2 cellular contexts compared by ENCODE assay signal in genomic region chr22:42417645-42418303, GRCh38.
TF ChIP-seq lines count a peak whose summit lies in the region.

No MANE protein-coding gene starts in this region.

TF ChIP-seq in HEK293, 187 proteins besides CTCF, POLR2A, EP300 and RAD21 (continued from another document):
- TF ChIP-seq REST (tag by site-specific recombination; IDR thresholded peaks at IDR 0.05) (no peak), ZNF433 (tag by site-specific recombination; IDR thresholded peaks at IDR 0.05; ENCODE audit: low read depth) (no peak), ZNF449 (tag by site-specific recombination; IDR thresholded peaks at IDR 0.05) (no peak), ZNF140 (tag by site-specific recombination; IDR thresholded peaks at IDR 0.05) (no peak)
TF ChIP-seq in HEK293: peak in this region for 3.

TF ChIP-seq in K562, 482 proteins besides CTCF, POLR2A, EP300 and RAD21 (continued from another document):
- no peak for TF ChIP-seq MGA (IDR thresholded peaks at IDR 0.05)
- no peak for TF ChIP-seq SRF (CRISPR knock-in tag; IDR thresholded peaks at IDR 0.05)
